10 cellular contexts compared by ENCODE assay signal in the genomic region with DNA sequence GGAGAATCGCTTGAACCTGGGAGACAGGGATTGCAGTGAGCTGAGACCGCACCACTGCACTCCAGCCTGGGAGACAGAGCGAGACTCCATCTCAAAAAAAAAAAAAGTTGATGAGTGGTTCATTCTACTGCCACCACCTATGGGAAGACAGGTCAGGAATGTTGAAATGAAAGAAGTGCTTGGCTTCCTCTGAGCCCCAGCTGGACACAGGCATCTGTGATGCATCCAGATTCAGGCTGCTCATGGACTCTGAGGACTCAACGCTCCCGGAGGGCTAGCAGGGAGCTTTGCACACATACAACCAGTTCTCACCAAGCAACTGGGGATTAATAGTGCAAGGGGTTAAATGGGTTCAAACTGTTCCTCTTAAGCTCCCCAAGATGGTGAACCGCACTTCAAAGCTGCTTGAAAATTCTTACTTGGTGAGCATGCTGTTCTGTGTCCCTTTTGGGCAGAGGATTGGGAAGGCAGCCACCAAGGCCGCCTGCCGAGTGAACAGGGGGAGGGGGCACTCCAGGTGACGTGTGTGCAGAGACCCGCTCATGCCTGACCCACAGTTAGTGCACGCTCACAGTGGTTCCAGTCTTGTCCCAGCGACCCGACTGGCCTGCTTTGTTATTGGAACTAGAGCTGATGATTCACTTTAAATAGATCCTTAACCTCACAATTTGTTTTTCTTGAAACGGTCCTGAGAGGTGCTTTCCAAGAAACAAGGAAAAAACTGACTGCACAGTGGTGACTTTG. TPM values are rescaled to one million over a fixed set of nuclear protein-coding genes. Genes with fewer than 3 reads are reported as not detected.
A peak's percentile ranks its signal among the peaks of the same experiment; 100 is the strongest.
DNase-seq lines count a peak whose midpoint lies in the region; ATAC-seq and TF ChIP-seq lines count a peak whose summit lies in the region.
"Not testable (repeated sequence)": the region's sequence is repeated elsewhere in the genome, so short reads cannot be mapped to it uniquely, and the experiment has no call there.
"Had no signal": no experiment of that assay in that cellular context is flagged by ENCODE, and none has a peak within 500 bp of the region (broad histone marks: within the 10 kb centered on the region; RNA-seq: fewer than 3 reads in every experiment).

No MANE protein-coding gene starts in this region.

- TF ChIP-seq CTCF in choroid plexus epithelial cell (conservative IDR thresholded peaks at IDR 0.05; ENCODE audit: low read depth, low read length); heart right ventricle (IDR thresholded peaks at IDR 0.05); lower lobe of right lung (IDR thresholded peaks at IDR 0.05); psoas muscle (IDR thresholded peaks at IDR 0.05): not testable (repeated sequence)

- ATAC-seq in activated CD4-positive, alpha-beta T cell treated with anti-CD3 and anti-CD28 coated beads for 36 hours = peak; percentile 61
- ATAC-seq in heart right ventricle (peak in 5 of 8 donors; percentile 3 to 28 (median 18)), lower lobe of right lung (peak; percentile 46 to 65), psoas muscle (peak in 3 of 4 donors; percentile 13 to 19 (median 16)), aorta (ENCODE audit: low FRiP score) (peak; percentile 78)

- not testable (repeated sequence) for H3K9me3 Mint-ChIP-seq in activated CD4-positive, alpha-beta T cell treated with anti-CD3 and anti-CD28 coated beads for 36 hours (ENCODE audit: low read depth)

- not testable (repeated sequence) for H3K27me3 Mint-ChIP-seq in activated CD4-positive, alpha-beta T cell treated with anti-CD3 and anti-CD28 coated beads for 36 hours

- H3K27me3 ChIP-seq in heart right ventricle = peaks cover 0 to 72% (median 32%) of the 10 kb centered on the region in 7 donors
- not testable (repeated sequence) for H3K27me3 ChIP-seq in lower lobe of right lung (ENCODE audit: low read depth); aorta (ENCODE audit: control insufficient read depth in 1 of 2, insufficient read depth in 2 of 2, low read length in 1 of 2)
- H3K27me3 ChIP-seq in psoas muscle (ENCODE audit: insufficient read depth in 3 of 3, low read length in 2 of 3) = peaks cover 0 to 23% (median 6%) of the 10 kb centered on the region in 3 donors

- H3K4me3 Mint-ChIP-seq in activated CD4-positive, alpha-beta T cell treated with anti-CD3 and anti-CD28 coated beads for 36 hours = not testable (repeated sequence)

- not testable (repeated sequence) for H3K27ac Mint-ChIP-seq in activated CD4-positive, alpha-beta T cell treated with anti-CD3 and anti-CD28 coated beads for 36 hours

- H3K4me3 ChIP-seq in choroid plexus epithelial cell (ENCODE audit: low read depth, low read length); heart right ventricle; lower lobe of right lung; psoas muscle; aorta (ENCODE audit: low read length in 2 of 2): not testable (repeated sequence)

- not testable (repeated sequence) for H3K4me1 Mint-ChIP-seq in activated CD4-positive, alpha-beta T cell treated with anti-CD3 and anti-CD28 coated beads for 36 hours

- H3K4me1 ChIP-seq in heart right ventricle; lower lobe of right lung; psoas muscle; aorta (ENCODE audit: control insufficient read depth in 1 of 2, insufficient read depth in 2 of 2, low read length in 2 of 2): not testable (repeated sequence)

- H3K27ac ChIP-seq in heart right ventricle; lower lobe of right lung; psoas muscle; aorta (ENCODE audit: low read depth in 1 of 2, low read length in 2 of 2): not testable (repeated sequence)

- CTCF ChIA-PET in activated CD4-positive, alpha-beta T cell treated with anti-CD3 and anti-CD28 coated beads for 36 hours (lab: Charles Lee) = not testable (repeated sequence)

- intact Hi-C loops in activated CD4-positive, alpha-beta T cell treated with anti-CD3 and anti-CD28 coated beads for 36 hours (cut with DNase I, micrococcal nuclease); heart right ventricle (cut with DNase I); lower lobe of right lung (cut with DNase I); psoas muscle (cut with DNase I); aorta (cut with DNase I): not testable (repeated sequence)

- 55 to 59% methylated on average over 13 of the region's 14 CpGs for WGBS in heart right ventricle, 2 donors
- WGBS in psoas muscle, 3 donors = 37 to 44% (median 43%) methylated on average over 13 of the region's 14 CpGs
- WGBS in aorta, 2 donors = 17 to 19% methylated on average over 13 of the region's 14 CpGs

- DNase-seq in DMS79 treated with DMSO at 0.1 percent for 48 hours (lab: John Stamatoyannopoulos, UW) (peak; percentile 70), HK-2 (ENCODE audit: unreplicated experiment) (peak; percentile 86), choroid plexus epithelial cell (ENCODE audit: low read depth) (peak; percentile 21), psoas muscle (peak; percentile 51 to 55), aorta (peak; percentile 76 to 90)
- not testable (repeated sequence) for DNase-seq in activated CD4-positive, alpha-beta T cell treated with anti-CD3 and anti-CD28 coated beads for 36 hours; heart right ventricle; lower lobe of right lung

- not testable (repeated sequence) for H3K36me3 ChIP-seq in heart right ventricle; lower lobe of right lung; psoas muscle (ENCODE audit: insufficient read depth in 1 of 2, low read depth in 1 of 2); aorta (ENCODE audit: control insufficient read depth in 1 of 2, insufficient read depth in 2 of 2, low read length in 1 of 2)

- H3K9me3 ChIP-seq in heart right ventricle; lower lobe of right lung; psoas muscle; aorta (ENCODE audit: control insufficient read depth, low read length): not testable (repeated sequence)

- H3K36me3 Mint-ChIP-seq in activated CD4-positive, alpha-beta T cell treated with anti-CD3 and anti-CD28 coated beads for 36 hours (ENCODE audit: low read depth) = not testable (repeated sequence)

- POLR2A ChIA-PET in activated CD4-positive, alpha-beta T cell treated with anti-CD3 and anti-CD28 coated beads for 36 hours (lab: Charles Lee) = not testable (repeated sequence)

RNA-seq across cellular contexts. Expression of a gene that starts 32.1 kb away (rescaled TPM):
- 1,000 to 10,000 TPM; 1,573 to 2,291 TPM for total RNA-seq in activated CD4-positive, alpha-beta T cell treated with anti-CD3 and anti-CD28 coated beads for 36 hours
- total RNA-seq in heart right ventricle (1,000 to 10,000 TPM in 8 of 10 donors, 100 to 1,000 TPM in 2; 635 to 5,242 (median 1,949) TPM), lower lobe of right lung (6,803 TPM), psoas muscle (1,000 to 10,000 TPM; 1,264 to 5,208 (median 3,151) TPM), aorta (1,000 to 10,000 TPM; 7,231 to 8,154 TPM)
- polyA plus RNA-seq in heart right ventricle (not detected), psoas muscle (not detected), aorta (not detected)
- total RNA-seq: fibroblast of villous mesenchyme had no signal
- polyA plus RNA-seq: adipose tissue had no signal

Comparison
In these comparisons a context has a peak if more than half of its experiments do, and no peak if none do; other contexts are left out.
1. ATAC-seq: peak in every context shown above with its lines; median percentile 78 in aorta; 61 in activated CD4-positive, alpha-beta T cell treated with anti-CD3 and anti-CD28 coated beads for 36 hours; 56 in lower lobe of right lung; 18 in heart right ventricle; 16 in psoas muscle.